24 cellular contexts compared by ENCODE assay signal in the genomic region with DNA sequence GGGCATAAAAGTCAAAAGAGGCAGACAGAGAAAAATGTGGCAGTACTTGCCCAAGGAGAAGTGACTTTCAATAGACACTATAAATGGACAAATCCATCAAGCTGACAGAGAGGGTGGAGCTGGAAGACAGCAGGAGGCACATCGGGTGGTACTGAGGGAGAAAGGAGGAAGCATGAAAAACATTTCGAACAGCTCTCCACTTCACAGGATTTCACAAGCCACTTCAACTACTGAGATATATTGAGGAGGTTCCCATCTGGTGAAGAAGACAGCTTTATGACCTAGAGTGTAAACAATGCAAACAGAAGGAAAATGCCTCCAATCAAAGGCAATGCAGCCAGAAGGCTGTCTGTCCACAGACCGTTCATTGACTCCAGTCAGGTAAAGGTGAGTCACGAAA.
DNase-seq lines count a peak whose midpoint lies in the region; ATAC-seq, FAIRE-seq and TF ChIP-seq lines count a peak whose summit lies in the region.
"Had no signal": no experiment of that assay in that cellular context is flagged by ENCODE, and none has a peak within 500 bp of the region (broad histone marks: within the 10 kb centered on the region; RNA-seq: fewer than 3 reads in every experiment).

No MANE protein-coding gene starts in this region.

- intact Hi-C loops in mucosa of descending colon (cut with DNase I, micrococcal nuclease), result no loop called here
- intact Hi-C loops in activated T-helper 1 cell treated with anti-CD3 and anti-CD28 coated beads, Interleukin-12 subunit alpha, Interleukin-12 subunit beta, Interleukin-2, Interleukin-4 antibody, amounts not matched to agents 30 ng/mL and 10 ng/mL and 1 ng/mL, durations not matched to agents 14 hours and 24 hours and 36 hours (cut with micrococcal nuclease), result no loop called here

- FAIRE-seq in HTR-8/SVneo (lab: Jason Lieb, UNC) (peak; percentile 52), urothelium cell line (lab: Jason Lieb, UNC) (no peak)
- FAIRE-seq: astrocyte, endothelial cell of umbilical vein had no signal

- H3K9me3 ChIP-seq in mucosa of descending colon, result no peaks in the 10 kb centered on the region
- H3K9me3 ChIP-seq: colonic mucosa, gastrocnemius medialis, lower lobe of right lung, tibial nerve had no signal

- H3K36me3 ChIP-seq in mucosa of descending colon (ENCODE audit: low read depth), result no peaks in the 10 kb centered on the region
- H3K36me3 ChIP-seq: colonic mucosa, gastrocnemius medialis, lower lobe of right lung, tibial nerve had no signal

- H3K4me3 ChIP-seq in mucosa of descending colon, result no peak overlapping the region
- H3K4me3 ChIP-seq: colonic mucosa, gastrocnemius medialis, lower lobe of right lung, tibial nerve had no signal

- H3K27ac Mint-ChIP-seq in activated T-helper 1 cell treated with anti-CD3 and anti-CD28 coated beads, Interleukin-12 subunit alpha, Interleukin-12 subunit beta, Interleukin-2, Interleukin-4 antibody, amounts not matched to agents 30 ng/mL and 10 ng/mL and 1 ng/mL, durations not matched to agents 14 hours and 24 hours and 36 hours, result no peak overlapping the region
- H3K27ac Mint-ChIP-seq: activated CD4-positive, alpha-beta T cell treated with anti-CD3 and anti-CD28 coated beads for 36 hours; activated naive CD4-positive, alpha-beta T cell treated with anti-CD3 and anti-CD28 coated beads for 36 hours; naive thymus-derived CD4-positive, alpha-beta T cell; progenitor cell of endocrine pancreas; stimulated activated naive B cell treated with anti-CD40 and anti-IgM and Interleukin-4, amounts not matched to agents 10 μg/mL and 1 μg/mL and 100 μg/mL, for 72 hours had no signal

- DNase-seq in HTR-8/SVneo (ENCODE audit: insufficient read length, low spot score) (no peak), NCI-H2227 (lab: John Stamatoyannopoulos, UW; ENCODE audit: unreplicated experiment) (peak; percentile 21), SIG-M5 (lab: John Stamatoyannopoulos, UW) (peak; percentile 5), mucosa of descending colon (peak in 1 of 3 donors; percentile 7), RPMI8226 (no peak), urothelium cell line (ENCODE audit: low spot score) (no peak)
- DNase-seq in activated T-helper 1 cell treated with anti-CD3 and anti-CD28 coated beads, Interleukin-12 subunit alpha, Interleukin-12 subunit beta, Interleukin-2, Interleukin-4 antibody, amounts not matched to agents 30 ng/mL and 10 ng/mL and 1 ng/mL, durations not matched to agents 14 hours and 24 hours and 36 hours (ENCODE audit: low spot score), result no peak
- DNase-seq: activated CD4-positive, alpha-beta T cell treated with anti-CD3 and anti-CD28 coated beads for 36 hours; activated CD8-positive, alpha-beta memory T cell treated with anti-CD3 and anti-CD28 coated beads, Interleukin-2, amount 50 U/mL, for 48 hours; activated naive CD4-positive, alpha-beta T cell treated with anti-CD3 and anti-CD28 coated beads for 36 hours; colonic mucosa; DMS 273 treated with DMSO at 0.1 percent for 48 hours; gastrocnemius medialis; IMR-90; lower lobe of right lung; naive thymus-derived CD4-positive, alpha-beta T cell; NCI-H1105 treated with DMSO at 0.1 percent for 48 hours; stimulated activated naive B cell treated with anti-CD40 and anti-IgM and Interleukin-4, amounts not matched to agents 10 μg/mL and 1 μg/mL and 100 μg/mL, for 72 hours had no signal

- H3K4me1 Mint-ChIP-seq in activated T-helper 1 cell treated with anti-CD3 and anti-CD28 coated beads, Interleukin-12 subunit alpha, Interleukin-12 subunit beta, Interleukin-2, Interleukin-4 antibody, amounts not matched to agents 30 ng/mL and 10 ng/mL and 1 ng/mL, durations not matched to agents 14 hours and 24 hours and 36 hours (ENCODE audit: low read depth), result no peaks in the 10 kb centered on the region
- H3K4me1 Mint-ChIP-seq: activated CD4-positive, alpha-beta T cell treated with anti-CD3 and anti-CD28 coated beads for 36 hours; naive thymus-derived CD4-positive, alpha-beta T cell; stimulated activated naive B cell treated with anti-CD40 and anti-IgM and Interleukin-4, amounts not matched to agents 10 μg/mL and 1 μg/mL and 100 μg/mL, for 72 hours had no signal

- H3K4me3 Mint-ChIP-seq in activated T-helper 1 cell treated with anti-CD3 and anti-CD28 coated beads, Interleukin-12 subunit alpha, Interleukin-12 subunit beta, Interleukin-2, Interleukin-4 antibody, amounts not matched to agents 30 ng/mL and 10 ng/mL and 1 ng/mL, durations not matched to agents 14 hours and 24 hours and 36 hours, result no peak overlapping the region
- H3K4me3 Mint-ChIP-seq: activated CD4-positive, alpha-beta T cell treated with anti-CD3 and anti-CD28 coated beads for 36 hours; activated naive CD4-positive, alpha-beta T cell treated with anti-CD3 and anti-CD28 coated beads for 36 hours; naive thymus-derived CD4-positive, alpha-beta T cell; stimulated activated naive B cell treated with anti-CD40 and anti-IgM and Interleukin-4, amounts not matched to agents 10 μg/mL and 1 μg/mL and 100 μg/mL, for 72 hours had no signal

- no peaks in the 10 kb centered on the region for H3K36me3 Mint-ChIP-seq in activated T-helper 1 cell treated with anti-CD3 and anti-CD28 coated beads, Interleukin-12 subunit alpha, Interleukin-12 subunit beta, Interleukin-2, Interleukin-4 antibody, amounts not matched to agents 30 ng/mL and 10 ng/mL and 1 ng/mL, durations not matched to agents 14 hours and 24 hours and 36 hours (ENCODE audit: low read depth)
- H3K36me3 Mint-ChIP-seq: stimulated activated naive B cell treated with anti-CD40 and anti-IgM and Interleukin-4, amounts not matched to agents 10 μg/mL and 1 μg/mL and 100 μg/mL, for 72 hours had no signal

- H3K9me3 Mint-ChIP-seq in activated T-helper 1 cell treated with anti-CD3 and anti-CD28 coated beads, Interleukin-12 subunit alpha, Interleukin-12 subunit beta, Interleukin-2, Interleukin-4 antibody, amounts not matched to agents 30 ng/mL and 10 ng/mL and 1 ng/mL, durations not matched to agents 14 hours and 24 hours and 36 hours, result no peaks in the 10 kb centered on the region
- H3K9me3 Mint-ChIP-seq: activated naive CD4-positive, alpha-beta T cell treated with anti-CD3 and anti-CD28 coated beads for 36 hours; stimulated activated naive B cell treated with anti-CD40 and anti-IgM and Interleukin-4, amounts not matched to agents 10 μg/mL and 1 μg/mL and 100 μg/mL, for 72 hours had no signal

- peaks cover 11% of the 10 kb centered on the region for H3K27me3 Mint-ChIP-seq in activated T-helper 1 cell treated with anti-CD3 and anti-CD28 coated beads, Interleukin-12 subunit alpha, Interleukin-12 subunit beta, Interleukin-2, Interleukin-4 antibody, amounts not matched to agents 30 ng/mL and 10 ng/mL and 1 ng/mL, durations not matched to agents 14 hours and 24 hours and 36 hours (ENCODE audit: insufficient read depth)

- TF ChIP-seq CTCF in mucosa of descending colon (IDR thresholded peaks at IDR 0.05), result no peak

- peak; percentile 86 for ATAC-seq in mucosa of descending colon
- ATAC-seq in HG02759 (IDR thresholded peaks at IDR 0.05; ENCODE audit: unreplicated experiment), result no peak
- ATAC-seq: activated CD4-positive, alpha-beta T cell treated with anti-CD3 and anti-CD28 coated beads for 36 hours; gastrocnemius medialis; naive thymus-derived CD4-positive, alpha-beta T cell; Right ventricle myocardium inferior; stimulated activated naive B cell treated with anti-CD40 and anti-IgM and Interleukin-4, amounts not matched to agents 10 μg/mL and 1 μg/mL and 100 μg/mL, for 72 hours had no signal

- H3K4me1 ChIP-seq in mucosa of descending colon (ENCODE audit: low read depth), result no peaks in the 10 kb centered on the region
- H3K4me1 ChIP-seq: colonic mucosa, lower lobe of right lung had no signal

Comparison
In these comparisons a context has a peak if more than half of its experiments do, and no peak if none do; other contexts are left out.
1. DNase-seq: peak in NCI-H2227 (single experiment) and SIG-M5 (single experiment); none in HTR-8/SVneo (single experiment), RPMI8226 (single experiment), urothelium cell line (single experiment) and activated T-helper 1 cell treated with anti-CD3 and anti-CD28 coated beads, Interleukin-12 subunit alpha, Interleukin-12 subunit beta, Interleukin-2, Interleukin-4 antibody, amounts not matched to agents 30 ng/mL and 10 ng/mL and 1 ng/mL, durations not matched to agents 14 hours and 24 hours and 36 hours (single experiment).